ENCODE assay signal across 13 cellular contexts in the genomic region with DNA sequence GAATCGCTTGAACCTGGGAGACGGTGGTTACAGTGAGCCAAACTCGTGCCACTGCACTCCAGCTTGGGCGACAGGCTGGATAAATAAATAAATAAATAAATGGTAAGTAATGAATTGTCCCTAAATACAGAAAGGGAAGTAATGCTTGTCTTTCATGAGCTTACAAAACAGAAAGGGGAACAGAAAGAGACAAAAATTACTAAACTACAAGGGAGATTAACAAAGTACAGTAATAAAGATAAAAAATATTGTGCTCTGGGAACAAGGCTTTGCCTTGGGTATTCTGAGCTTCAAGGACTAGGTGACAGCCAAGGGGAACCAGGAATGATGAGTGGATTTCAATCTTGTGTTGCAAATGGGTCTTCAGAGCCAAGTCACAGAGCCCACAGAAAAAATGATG. TPM values are rescaled to one million over a fixed set of nuclear protein-coding genes. Genes with fewer than 3 reads are reported as not detected.
DNase-seq lines count a peak whose midpoint lies in the region; ATAC-seq, FAIRE-seq and TF ChIP-seq lines count a peak whose summit lies in the region.
"Had no signal": no experiment of that assay in that cellular context is flagged by ENCODE, and none has a peak within 500 bp of the region (broad histone marks: within the 10 kb centered on the region; RNA-seq: fewer than 3 reads in every experiment).

No MANE protein-coding gene starts in this region.

- FAIRE-seq in small intestine (lab: Jason Lieb, UNC) = no peak
- FAIRE-seq: endometrium had no signal

- no peak overlapping the region for H3K27ac ChIP-seq in small intestine (ENCODE audit: low read depth in 1 of 2, low read length in 1 of 2)
- H3K27ac ChIP-seq: HL-60, PC-9 had no signal

- intact Hi-C loops in posterior vena cava (cut with DNase I) = no loop called here

- 91 to 97% (median 92%) methylated on average over 4 of the region's 4 CpGs for WGBS in small intestine, 3 donors

- H3K36me3 ChIP-seq in GM06990 (ENCODE audit: control insufficient read depth, insufficient read depth, low read length) = no peaks in the 10 kb centered on the region
- no peaks in the 10 kb centered on the region for H3K36me3 ChIP-seq in small intestine (ENCODE audit: control insufficient read depth in 2 of 2, insufficient read depth in 2 of 2, low read length in 2 of 2)

- ATAC-seq in GM19455 (IDR thresholded peaks at IDR 0.05; ENCODE audit: unreplicated experiment) (peak; percentile 80), HG02973 (IDR thresholded peaks at IDR 0.05; ENCODE audit: unreplicated experiment) (peak; percentile 98)

- H3K4me3 ChIP-seq in GM06990 (replicated peaks; ENCODE audit: low read depth, low read length) (no peak overlapping the region), small intestine (ENCODE audit: low read depth in 1 of 2, low read length in 2 of 2) (no peak overlapping the region)
- H3K4me3 ChIP-seq: PC-9 had no signal

- no peaks in the 10 kb centered on the region for H3K27me3 ChIP-seq in GM06990 (replicated peaks; ENCODE audit: control insufficient read depth, insufficient read depth, low read length)
- H3K27me3 ChIP-seq in small intestine (ENCODE audit: control insufficient read depth in 2 of 2, insufficient read depth in 2 of 2, low read length in 2 of 2) = no peaks in the 10 kb centered on the region

- DNase-seq in GM06990 (ENCODE audit: extremely low read depth, insufficient read length) (peak; percentile 54), MV-4-11 (lab: John Stamatoyannopoulos, UW) (peak; percentile 89), posterior vena cava (ENCODE audit: low spot score) (no peak), small intestine (no peak), NCI-H526 treated with DMSO at 0.1 percent for 48 hours (lab: John Stamatoyannopoulos, UW) (no peak)
- DNase-seq in activated T-cell treated with anti-CD3 and anti-CD28 coated beads, Interleukin-2, amount 50 U/mL, for 1 hour = no peak
- DNase-seq: activated CD4-positive, alpha-beta T cell treated with anti-CD3 and anti-CD28 coated beads for 4 hours; PC-9; stimulated activated naive CD4-positive, alpha-beta T cell treated with Interleukin-2 at 50 U/mL for 16 hours had no signal

- TF ChIP-seq CTCF in GM06990 (IDR thresholded peaks at IDR 0.05; ENCODE audit: insufficient read depth, low read length, poor library complexity, severe bottlenecking) = no peak

- H3K9me3 ChIP-seq in small intestine (ENCODE audit: control insufficient read depth, low read depth) = no peaks in the 10 kb centered on the region

- H3K4me1 ChIP-seq in small intestine (ENCODE audit: control insufficient read depth in 2 of 2, insufficient read depth in 1 of 2, low read depth in 1 of 2, low read length in 1 of 2) = no peaks in the 10 kb centered on the region

RNA-seq across cellular contexts. Expression of gene HLTF, which starts 9.2 kb away (rescaled TPM):
- 10 to 100 TPM; 20.8 to 25.8 TPM for total RNA-seq in posterior vena cava
- polyA plus RNA-seq in small intestine = 1 to 10 TPM; 1.1 to 7.2 (median 1.4) TPM

RNA-seq across cellular contexts. Expression of gene HPS3, which starts 34.0 kb away (rescaled TPM):
- total RNA-seq in posterior vena cava = 10 to 100 TPM; 14.5 to 16.3 TPM
- 10 to 100 TPM in 1 of 3 donors, 1 to 10 TPM in 2; 7.3 to 11.0 (median 9.5) TPM for polyA plus RNA-seq in small intestine

Comparison
In these comparisons a context has a peak if more than half of its experiments do, and no peak if none do; other contexts are left out.
1. DNase-seq: peak in GM06990 (single experiment) and MV-4-11 (single experiment); none in posterior vena cava (single experiment), small intestine (single experiment), activated T-cell treated with anti-CD3 and anti-CD28 coated beads, Interleukin-2, amount 50 U/mL, for 1 hour (single experiment) and NCI-H526 treated with DMSO at 0.1 percent for 48 hours (single experiment).